Comparison of ENCODE assay signal across 8 cellular contexts in genomic region chr9:78030553-78031270, GRCh38.
A peak's percentile ranks its signal among the peaks of the same experiment; 100 is the strongest.
DNase-seq lines count a peak whose midpoint lies in the region; ATAC-seq and TF ChIP-seq lines count a peak whose summit lies in the region.

No MANE protein-coding gene starts in this region.

- H3K9me3 Mint-ChIP-seq in stimulated activated memory B cell treated with anti-CD40 and anti-IgM and Interleukin-4, amounts not matched to agents 10 μg/mL and 1 μg/mL and 100 μg/mL, for 72 hours = no peaks in the 10 kb centered on the region

- peaks cover 21% of the 10 kb centered on the region for H3K4me1 Mint-ChIP-seq in stimulated activated memory B cell treated with anti-CD40 and anti-IgM and Interleukin-4, amounts not matched to agents 10 μg/mL and 1 μg/mL and 100 μg/mL, for 72 hours

- peak overlapping the region; percentile 11 for H3K4me3 ChIP-seq in GM08714 (ENCODE audit: low read length)
- peak overlapping the region; percentile 63 to 92 for H3K4me3 ChIP-seq in muscle layer of colon (ENCODE audit: low read depth in 1 of 2, low read length in 2 of 2)

- no peak overlapping the region for H3K27ac Mint-ChIP-seq in stimulated activated memory B cell treated with anti-CD40 and anti-IgM and Interleukin-4, amounts not matched to agents 10 μg/mL and 1 μg/mL and 100 μg/mL, for 72 hours

- peak overlapping the region; percentile 85 for H3K9ac ChIP-seq in muscle layer of colon (ENCODE audit: low read length)

- H3K36me3 Mint-ChIP-seq in stimulated activated memory B cell treated with anti-CD40 and anti-IgM and Interleukin-4, amounts not matched to agents 10 μg/mL and 1 μg/mL and 100 μg/mL, for 72 hours = no peaks in the 10 kb centered on the region

- peaks cover 68% of the 10 kb centered on the region for H3K27me3 Mint-ChIP-seq in stimulated activated memory B cell treated with anti-CD40 and anti-IgM and Interleukin-4, amounts not matched to agents 10 μg/mL and 1 μg/mL and 100 μg/mL, for 72 hours

- peaks cover 49% of the 10 kb centered on the region for H3K4me1 ChIP-seq in muscle layer of colon (ENCODE audit: insufficient read depth, low read length)

- no peaks in the 10 kb centered on the region for H3K27me3 ChIP-seq in muscle layer of colon (ENCODE audit: control insufficient read depth in 1 of 2, insufficient read depth in 2 of 2, low read length in 2 of 2)

- peak overlapping the region; percentile 74 for H3K27ac ChIP-seq in muscle layer of colon (ENCODE audit: low read depth, low read length)

- peak; percentile 29 for ATAC-seq in stimulated activated memory B cell treated with anti-CD40 and anti-IgM and Interleukin-4, amounts not matched to agents 10 μg/mL and 1 μg/mL and 100 μg/mL, for 72 hours
- ATAC-seq in HG03139 (IDR thresholded peaks at IDR 0.05; ENCODE audit: unreplicated experiment) (no peak), GM21447 (IDR thresholded peaks at IDR 0.05; ENCODE audit: unreplicated experiment) (no peak)

- no peak for TF ChIP-seq POLR2A in erythroblast (IDR thresholded peaks at IDR 0.05; ENCODE audit: low read length)

- no peaks in the 10 kb centered on the region for H3K9me3 ChIP-seq in muscle layer of colon (ENCODE audit: low read length)

- no peaks in the 10 kb centered on the region for H3K36me3 ChIP-seq in muscle layer of colon (ENCODE audit: insufficient read depth, low read length)

- DNase-seq in NCI-H510A treated with DMSO at 0.1 percent for 48 hours (lab: John Stamatoyannopoulos, UW) (peak; percentile 19), activated T-cell treated with anti-CD3 and anti-CD28 coated beads for 48 hours (ENCODE audit: low read depth) (peak; percentile 49), erythroblast (lab: John Stamatoyannopoulos, UW) (peak; percentile 78 to 80)

- H3K4me3 Mint-ChIP-seq in stimulated activated memory B cell treated with anti-CD40 and anti-IgM and Interleukin-4, amounts not matched to agents 10 μg/mL and 1 μg/mL and 100 μg/mL, for 72 hours = peak overlapping the region; percentile 24

Comparison
In these comparisons a context has a peak if more than half of its experiments do, and no peak if none do; other contexts are left out.
1. DNase-seq: peak in every context shown above with its lines; median percentile 79 in erythroblast; 49 in activated T-cell treated with anti-CD3 and anti-CD28 coated beads for 48 hours; 19 in NCI-H510A treated with DMSO at 0.1 percent for 48 hours.